In the genomic region with DNA sequence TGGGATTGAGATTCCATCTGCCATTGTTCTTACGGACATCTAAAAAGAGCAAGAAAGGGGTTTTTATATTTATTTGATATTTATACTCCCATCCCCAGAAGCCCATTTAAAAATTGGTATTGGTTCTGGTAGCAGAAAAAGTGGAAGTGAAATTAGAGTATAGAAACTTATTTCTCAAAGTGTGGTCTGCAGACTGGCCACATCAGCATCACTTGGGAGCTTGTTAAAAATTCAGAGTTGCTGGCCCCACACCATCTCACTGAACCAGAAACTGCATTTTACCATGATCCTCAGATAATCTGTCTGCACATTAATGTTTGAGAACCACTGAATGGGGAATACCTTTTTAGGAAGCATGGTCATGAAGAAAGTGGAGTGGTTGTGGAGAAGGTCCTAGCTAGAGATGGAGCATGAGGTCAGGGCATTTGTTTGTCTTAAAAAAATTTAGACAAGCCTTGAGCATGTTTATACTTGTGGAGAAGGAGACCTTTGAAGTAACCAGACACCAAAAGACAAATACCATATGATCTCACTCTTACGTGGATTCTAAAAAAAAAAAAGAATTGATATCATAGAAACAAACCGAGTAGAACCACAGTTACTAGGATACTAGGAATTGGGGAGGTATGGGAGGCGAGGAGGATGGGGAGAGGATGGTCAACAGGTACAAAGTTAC, we compare ENCODE assay signal across 17 cellular contexts.
A peak's percentile ranks its signal among the peaks of the same experiment; 100 is the strongest.
DNase-seq lines count a peak whose midpoint lies in the region; ATAC-seq and TF ChIP-seq lines count a peak whose summit lies in the region.
"Had no signal": no experiment of that assay in that cellular context is flagged by ENCODE, and none has a peak within 500 bp of the region (broad histone marks: within the 10 kb centered on the region; RNA-seq: fewer than 3 reads in every experiment).

No MANE protein-coding gene starts in this region.

- peak; percentile 17 for DNase-seq in MM.1S
- no peak for DNase-seq in effector CD8-positive, alpha-beta T cell (lab: John Stamatoyannopoulos, UW)
- DNase-seq in AML-193 (lab: John Stamatoyannopoulos, UW), result no peak
- no peak for DNase-seq in GM20000 (ENCODE audit: low spot score)
- DNase-seq in NCI-H1417 treated with DMSO at 0.1 percent for 48 hours (lab: John Stamatoyannopoulos, UW), result no peak
- DNase-seq: activated CD8-positive, alpha-beta memory T cell treated with anti-CD3 and anti-CD28 coated beads, Interleukin-2, amount 50 U/mL, for 4 hours; NCI-H187; NCI-H748 treated with DMSO at 0.1 percent for 48 hours; sigmoid colon; stimulated activated naive CD8-positive, alpha-beta T cell treated with anti-CD3 and anti-CD28 coated beads, Interleukin-15, amount 100 ng/mL, for 72 hours had no signal

- peak; percentile 50 for ATAC-seq in GM18502 (IDR thresholded peaks at IDR 0.05; ENCODE audit: poor library complexity, unreplicated experiment)
- peak; percentile 71 for ATAC-seq in GM19467 (IDR thresholded peaks at IDR 0.05; ENCODE audit: unreplicated experiment)
- ATAC-seq in HG02885 (IDR thresholded peaks at IDR 0.05; ENCODE audit: poor library complexity, unreplicated experiment), result peak; percentile 81
- ATAC-seq: left lobe of liver; natural killer cell treated with Interleukin-12 subunit alpha and Interleukin-12 subunit beta and Interleukin-15 and Interleukin-18, amount 100 ng/mL, for 72 hours; stimulated activated naive CD8-positive, alpha-beta T cell treated with anti-CD3 and anti-CD28 coated beads, Interleukin-15, amount 100 ng/mL, for 72 hours had no signal

- no peak overlapping the region for H2AFZ ChIP-seq in MM.1S (ENCODE audit: low read length)

- H3K4me3 ChIP-seq in MM.1S (ENCODE audit: low read length), result no peak overlapping the region
- H3K4me3 ChIP-seq: sigmoid colon, SJSA1 had no signal

- H3K9ac ChIP-seq in MM.1S (ENCODE audit: low read length), result no peak overlapping the region

- no peaks in the 10 kb centered on the region for H3K4me1 ChIP-seq in MM.1S (ENCODE audit: low read length)
- H3K4me1 ChIP-seq: sigmoid colon, SJSA1 had no signal

- H3K27me3 ChIP-seq in MM.1S (replicated peaks; ENCODE audit: insufficient read depth, low read length), result no peaks in the 10 kb centered on the region
- H3K27me3 ChIP-seq: sigmoid colon, SJSA1 had no signal

- no peak for TF ChIP-seq CTCF in MM.1S (IDR thresholded peaks at IDR 0.05; ENCODE audit: low read length)
- no peak for TF ChIP-seq CTCF in GM20000 (IDR thresholded peaks at IDR 0.05; ENCODE audit: extremely low read depth, missing control alignments)

- H3F3A ChIP-seq in MM.1S (ENCODE audit: insufficient read depth, low read length), result no peaks in the 10 kb centered on the region

- H3K9me2 ChIP-seq in MM.1S (replicated peaks; ENCODE audit: insufficient read depth, low read length), result no peaks in the 10 kb centered on the region

- H3K4me2 ChIP-seq in MM.1S (ENCODE audit: low read depth, low read length), result no peak overlapping the region

- H4K20me1 ChIP-seq in MM.1S (ENCODE audit: insufficient read depth, low read length), result no peaks in the 10 kb centered on the region

- H3K9me3 ChIP-seq in MM.1S (replicated peaks; ENCODE audit: insufficient read depth, low read length), result no peaks in the 10 kb centered on the region
- H3K9me3 ChIP-seq: sigmoid colon, SJSA1 had no signal

- H3K27ac ChIP-seq in MM.1S (ENCODE audit: low read length), result no peak overlapping the region
- H3K27ac ChIP-seq: sigmoid colon, SJSA1, VCaP had no signal

- no peaks in the 10 kb centered on the region for H3K79me2 ChIP-seq in MM.1S (ENCODE audit: low read length)

- no peaks in the 10 kb centered on the region for H3K36me3 ChIP-seq in MM.1S (replicated peaks; ENCODE audit: insufficient read depth, low read length)
- H3K36me3 ChIP-seq: sigmoid colon, SJSA1 had no signal
